In genomic region chr5:61815343-61815742, GRCh38 we compare ENCODE assay signal across 36 cellular contexts.
A peak's percentile ranks its signal among the peaks of the same experiment; 100 is the strongest.
DNase-seq lines count a peak whose midpoint lies in the region; ATAC-seq, FAIRE-seq and TF ChIP-seq lines count a peak whose summit lies in the region.
"Had no signal": no experiment of that assay in that cellular context is flagged by ENCODE, and none has a peak within 500 bp of the region (broad histone marks: within the 10 kb centered on the region; RNA-seq: fewer than 3 reads in every experiment).

No MANE protein-coding gene starts in this region.

- H3K27ac ChIP-seq in hepatocyte (peak overlapping the region; percentile 43), kidney (ENCODE audit: low read depth in 2 of 2, low read length in 2 of 2) (no peak overlapping the region), osteoblast (ENCODE audit: low read depth, low read length) (no peak overlapping the region), left ventricle myocardium inferior (replicated peaks) (no peak overlapping the region)
- H3K27ac ChIP-seq in CD4-positive, alpha-beta T cell (ENCODE audit: low read depth, low read length): no peak overlapping the region
- H3K27ac ChIP-seq: 22Rv1; A549; BLaER1; BLaER1 treated with 17β-estradiol and CSF1 and Interleukin-3, amounts not matched to agents 10 nM and 100 nM; C4-2B had no signal

- CTCF ChIA-PET in CD4-positive, alpha-beta T cell (lab: Charles Lee): no interaction called here

- no peak overlapping the region for H3K4me3 Mint-ChIP-seq in CD4-positive, alpha-beta T cell
- H3K4me3 Mint-ChIP-seq: B cell; CD14-positive monocyte; CD4-positive, alpha-beta memory T cell; CD4-positive, CD25-positive, alpha-beta regulatory T cell; CD8-positive, alpha-beta memory T cell; CD8-positive, alpha-beta T cell had no signal

- H3K79me2 ChIP-seq in hepatocyte (no peaks in the 10 kb centered on the region), osteoblast (ENCODE audit: insufficient read depth, low read length) (no peaks in the 10 kb centered on the region)

- no peaks in the 10 kb centered on the region for H3K27me3 ChIP-seq in hepatocyte
- peaks cover 13% of the 10 kb centered on the region for H3K27me3 ChIP-seq in osteoblast (ENCODE audit: insufficient read depth, low read length)
- H3K27me3 ChIP-seq in CD4-positive, alpha-beta T cell (ENCODE audit: control insufficient read depth, insufficient read depth, low read length): no peaks in the 10 kb centered on the region
- peaks cover 50% of the 10 kb centered on the region for H3K27me3 ChIP-seq in left ventricle myocardium inferior (ENCODE audit: low read depth)
- H3K27me3 ChIP-seq: BLaER1; BLaER1 treated with 17β-estradiol and CSF1 and Interleukin-3, amounts not matched to agents 10 nM and 100 nM had no signal

- peak overlapping the region; percentile 16 for H3K4me2 ChIP-seq in hepatocyte
- no peak overlapping the region for H3K4me2 ChIP-seq in osteoblast (ENCODE audit: insufficient read depth, low read length)
- H3K4me2 ChIP-seq: A549; BLaER1; BLaER1 treated with 17β-estradiol and CSF1 and Interleukin-3, amounts not matched to agents 10 nM and 100 nM had no signal

- intact Hi-C loops in kidney (cut with DNase I) (no loop called here), left ventricle myocardium inferior (cut with micrococcal nuclease) (no loop called here)
- intact Hi-C loops in CD4-positive, alpha-beta T cell (cut with DNase I, micrococcal nuclease): no loop called here

- 81% methylated on average over 1 of the region's 1 CpG for WGBS in hepatocyte (ENCODE audit: low lambda C conversion rate, missing lambda C conversion rate)

- H3K9ac ChIP-seq in kidney (ENCODE audit: low read length in 2 of 2): no peak overlapping the region
- H3K9ac ChIP-seq: BLaER1; BLaER1 treated with 17β-estradiol and CSF1 and Interleukin-3, amounts not matched to agents 10 nM and 100 nM had no signal

- H4K20me1 ChIP-seq in hepatocyte (ENCODE audit: insufficient read depth, poor library complexity, severe bottlenecking) (no peaks in the 10 kb centered on the region), osteoblast (ENCODE audit: insufficient read depth, low read length) (no peaks in the 10 kb centered on the region)
- H4K20me1 ChIP-seq: BLaER1; BLaER1 treated with 17β-estradiol and CSF1 and Interleukin-3, amounts not matched to agents 10 nM and 100 nM had no signal

- H3K4me1 Mint-ChIP-seq in CD4-positive, alpha-beta T cell (ENCODE audit: low read depth): no peaks in the 10 kb centered on the region
- H3K4me1 Mint-ChIP-seq: B cell; CD14-positive monocyte; CD4-positive, alpha-beta memory T cell; CD4-positive, CD25-positive, alpha-beta regulatory T cell; CD8-positive, alpha-beta memory T cell had no signal

- no peaks in the 10 kb centered on the region for H3K9me2 ChIP-seq in hepatocyte (replicated peaks; ENCODE audit: insufficient read depth)

- H3K9me3 Mint-ChIP-seq in CD4-positive, alpha-beta T cell: peaks cover 3% of the 10 kb centered on the region

- H3K36me3 Mint-ChIP-seq in CD4-positive, alpha-beta T cell (ENCODE audit: low read depth): no peaks in the 10 kb centered on the region
- H3K36me3 Mint-ChIP-seq: CD14-positive monocyte; CD4-positive, alpha-beta memory T cell; CD4-positive, CD25-positive, alpha-beta regulatory T cell; CD8-positive, alpha-beta memory T cell; CD8-positive, alpha-beta T cell had no signal

- H3K9me3 ChIP-seq in hepatocyte (ENCODE audit: low read depth): no peaks in the 10 kb centered on the region
- H3K9me3 ChIP-seq in kidney (ENCODE audit: control insufficient read depth in 1 of 2, low read length in 2 of 2): no peaks in the 10 kb centered on the region
- no peaks in the 10 kb centered on the region for H3K9me3 ChIP-seq in osteoblast (ENCODE audit: low read depth, low read length)
- no peaks in the 10 kb centered on the region for H3K9me3 ChIP-seq in CD4-positive, alpha-beta T cell (ENCODE audit: control insufficient read depth, low read length)
- no peaks in the 10 kb centered on the region for H3K9me3 ChIP-seq in left ventricle myocardium inferior (replicated peaks)
- H3K9me3 ChIP-seq: BE2C, Caco-2 had no signal

- TF ChIP-seq CTCF in hepatocyte (IDR thresholded peaks at IDR 0.05; ENCODE audit: poor library complexity): no peak
- no peak for TF ChIP-seq CTCF in kidney (IDR thresholded peaks at IDR 0.05; ENCODE audit: borderline replicate concordance, extremely low read depth, insufficient read depth)
- TF ChIP-seq CTCF in osteoblast (IDR thresholded peaks at IDR 0.05; ENCODE audit: extremely low read depth, low read depth, low read length): no peak
- TF ChIP-seq CTCF in CD4-positive, alpha-beta T cell (IDR thresholded peaks at IDR 0.05): no peak
- TF ChIP-seq CTCF in left ventricle myocardium inferior (IDR thresholded peaks at IDR 0.05; ENCODE audit: borderline replicate concordance): no peak

- FAIRE-seq in kidney (lab: Jason Lieb, UNC): peak; percentile 70
- FAIRE-seq: A204.1, A549, D721Med had no signal

- H3K4me1 ChIP-seq in hepatocyte (ENCODE audit: insufficient read depth): peaks cover 27% of the 10 kb centered on the region
- peaks cover 5 to 17% of the 10 kb centered on the region in 2 donors for H3K4me1 ChIP-seq in kidney (ENCODE audit: control insufficient read depth in 1 of 2, insufficient read depth in 1 of 2, low read depth in 1 of 2, low read length in 2 of 2)
- H3K4me1 ChIP-seq in osteoblast (ENCODE audit: insufficient read depth, low read length): no peaks in the 10 kb centered on the region
- H3K4me1 ChIP-seq in left ventricle myocardium inferior: peaks cover 7% of the 10 kb centered on the region
- H3K4me1 ChIP-seq: BE2C, BLaER1 had no signal

- no peak for DNase-seq in hepatocyte (ENCODE audit: low spot score)
- no peak for DNase-seq in kidney
- peak; percentile 15 for DNase-seq in osteoblast (ENCODE audit: insufficient read length, low spot score, missing footprints)
- peak; percentile 9 for DNase-seq in renal cortical epithelial cell (ENCODE audit: low read depth)
- DNase-seq in CD4-positive, alpha-beta T cell: no peak
- DNase-seq in SHP77 treated with DMSO at 0.1 percent for 48 hours (lab: John Stamatoyannopoulos, UW): no peak
- DNase-seq in iPS-NIHi7 (ENCODE audit: extremely low spot score): no peak
- no peak for DNase-seq in left ventricle myocardium inferior
- DNase-seq: 8988T; ACHN; AML-193; BE2C; C1 segment of cervical spinal cord; Caco-2; Calu3; CD4-positive, alpha-beta memory T cell; CD4-positive, CD25-positive, alpha-beta regulatory T cell; CD8-positive, alpha-beta memory T cell; CD8-positive, alpha-beta T cell; COR-L47; DMS 273 treated with DMSO at 0.1 percent for 48 hours; DMS153; DMS53; DMS79; DMS79 treated with DMSO at 0.1 percent for 48 hours; DND-41; EL had no signal

- ATAC-seq in CD4-positive, alpha-beta T cell (ENCODE audit: poor library complexity): no peak
- ATAC-seq: A549; CD8-positive, alpha-beta T cell had no signal

- H2AFZ ChIP-seq in hepatocyte (no peak overlapping the region), osteoblast (ENCODE audit: low read length) (no peak overlapping the region)

- no peak overlapping the region for H3K27ac Mint-ChIP-seq in CD4-positive, alpha-beta T cell
- H3K27ac Mint-ChIP-seq: B cell; CD14-positive monocyte; CD4-positive, alpha-beta memory T cell; CD4-positive, CD25-positive, alpha-beta regulatory T cell; CD8-positive, alpha-beta memory T cell; CD8-positive, alpha-beta T cell had no signal

- peaks cover 20% of the 10 kb centered on the region for H3K27me3 Mint-ChIP-seq in CD4-positive, alpha-beta T cell

- H3K4me3 ChIP-seq in hepatocyte (no peak overlapping the region), kidney (ENCODE audit: low read length in 2 of 2) (no peak overlapping the region), osteoblast (ENCODE audit: insufficient read depth, low read length) (no peak overlapping the region), left ventricle myocardium inferior (no peak overlapping the region)
- H3K4me3 ChIP-seq: A549; BLaER1; BLaER1 treated with 17β-estradiol and CSF1 and Interleukin-3, amounts not matched to agents 10 nM and 100 nM had no signal

- H3K36me3 ChIP-seq in hepatocyte (replicated peaks; ENCODE audit: insufficient read depth, low read depth) (no peaks in the 10 kb centered on the region), kidney (ENCODE audit: control insufficient read depth in 1 of 2, insufficient read depth in 2 of 2, low read length in 2 of 2) (no peaks in the 10 kb centered on the region), osteoblast (ENCODE audit: insufficient read depth, low read length) (no peaks in the 10 kb centered on the region), left ventricle myocardium inferior (no peaks in the 10 kb centered on the region)
- H3K36me3 ChIP-seq: BE2C; BLaER1; BLaER1 treated with 17β-estradiol and CSF1 and Interleukin-3, amounts not matched to agents 10 nM and 100 nM had no signal

- POLR2A ChIA-PET in CD4-positive, alpha-beta T cell (lab: Charles Lee): no interaction called here

Comparison
In these comparisons a context has a peak if more than half of its experiments do, and no peak if none do; other contexts are left out.
1. DNase-seq: peak in osteoblast (single experiment) and renal cortical epithelial cell (single experiment); none in hepatocyte (single experiment), kidney (single experiment), CD4-positive, alpha-beta T cell (0 of 10), SHP77 treated with DMSO at 0.1 percent for 48 hours (single experiment), iPS-NIHi7 (single experiment) and left ventricle myocardium inferior (single experiment).